ENCODE assay signal across 1 cellular context in genomic region chr7:6167004-6167551, GRCh38.
TF ChIP-seq lines count a peak whose summit lies in the region.

No MANE protein-coding gene starts in this region.

TF ChIP-seq in K562, 482 proteins besides CTCF, POLR2A, EP300 and RAD21 (continued from another document):
- TF ChIP-seq, protein P1, sequence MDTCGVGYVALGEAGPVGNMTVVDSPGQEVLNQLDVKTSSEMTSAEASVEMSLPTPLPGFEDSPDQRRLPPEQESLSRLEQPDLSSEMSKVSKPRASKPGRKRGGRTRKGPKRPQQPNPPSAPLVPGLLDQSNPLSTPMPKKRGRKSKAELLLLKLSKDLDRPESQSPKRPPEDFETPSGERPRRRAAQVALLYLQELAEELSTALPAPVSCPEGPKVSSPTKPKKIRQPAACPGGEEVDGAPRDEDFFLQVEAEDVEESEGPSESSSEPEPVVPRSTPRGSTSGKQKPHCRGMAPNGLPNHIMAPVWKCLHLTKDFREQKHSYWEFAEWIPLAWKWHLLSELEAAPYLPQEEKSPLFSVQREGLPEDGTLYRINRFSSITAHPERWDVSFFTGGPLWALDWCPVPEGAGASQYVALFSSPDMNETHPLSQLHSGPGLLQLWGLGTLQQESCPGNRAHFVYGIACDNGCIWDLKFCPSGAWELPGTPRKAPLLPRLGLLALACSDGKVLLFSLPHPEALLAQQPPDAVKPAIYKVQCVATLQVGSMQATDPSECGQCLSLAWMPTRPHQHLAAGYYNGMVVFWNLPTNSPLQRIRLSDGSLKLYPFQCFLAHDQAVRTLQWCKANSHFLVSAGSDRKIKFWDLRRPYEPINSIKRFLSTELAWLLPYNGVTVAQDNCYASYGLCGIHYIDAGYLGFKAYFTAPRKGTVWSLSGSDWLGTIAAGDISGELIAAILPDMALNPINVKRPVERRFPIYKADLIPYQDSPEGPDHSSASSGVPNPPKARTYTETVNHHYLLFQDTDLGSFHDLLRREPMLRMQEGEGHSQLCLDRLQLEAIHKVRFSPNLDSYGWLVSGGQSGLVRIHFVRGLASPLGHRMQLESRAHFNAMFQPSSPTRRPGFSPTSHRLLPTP (IDR thresholded peaks at IDR 0.05; ENCODE audit: borderline replicate concordance, extremely low read depth, insufficient read length): no peak
